ENCODE assay signal across 27 cellular contexts in the genomic region with DNA sequence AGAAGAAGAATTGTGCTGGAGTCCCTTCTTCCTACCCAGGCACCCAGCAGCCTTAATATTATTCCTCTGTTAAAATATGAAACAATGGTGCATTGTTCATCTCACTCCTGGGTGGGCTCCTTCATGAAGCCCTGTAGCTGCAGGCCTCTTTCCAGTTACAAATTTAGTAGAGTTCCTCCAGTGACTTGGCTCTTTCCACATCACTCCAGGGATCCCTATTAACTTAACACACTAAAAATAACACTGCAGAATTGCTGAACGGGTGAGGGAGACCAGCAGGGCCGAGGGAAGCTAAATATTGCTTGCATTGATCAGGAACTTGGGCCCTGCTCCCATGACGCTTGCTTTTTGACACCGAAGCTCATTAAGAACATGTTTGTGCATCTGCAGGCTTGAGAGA.
"Had no signal": no experiment of that assay in that cellular context is flagged by ENCODE, and none has a peak within 500 bp of the region (broad histone marks: within the 10 kb centered on the region; RNA-seq: fewer than 3 reads in every experiment).

No MANE protein-coding gene starts in this region.

- H3K36me3 ChIP-seq: lower lobe of right lung, spleen, suprapubic skin, tibial artery, upper lobe of right lung had no signal

- H3K36me3 Mint-ChIP-seq: activated naive CD8-positive, alpha-beta T cell had no signal

- H3K27ac ChIP-seq: foreskin keratinocyte, lower lobe of right lung, spleen, suprapubic skin, tibial artery, upper lobe of right lung had no signal

- H3K9me3 ChIP-seq: lower lobe of right lung, mucosa of descending colon, spleen, suprapubic skin, tibial artery, upper lobe of right lung had no signal

- ATAC-seq: left lobe of liver, lower lobe of right lung, mucosa of descending colon, upper lobe of right lung had no signal

- FAIRE-seq: endothelial cell of umbilical vein had no signal

- H3K4me3 Mint-ChIP-seq: activated naive CD8-positive, alpha-beta T cell; effector memory CD8-positive, alpha-beta T cell; nephron; T-helper 2 cell treated with Interferon-gamma antibody and Interleukin-4, amounts not matched to agents 5 μg/mL and 100 μg/mL, for 36 hours had no signal

- H3K4me3 ChIP-seq: lower lobe of right lung, mucosa of descending colon, spleen, suprapubic skin, tibial artery, upper lobe of right lung had no signal

- DNase-seq: activated CD4-positive, alpha-beta T cell treated with anti-CD3 and anti-CD28 coated beads for 4 hours; activated CD4-positive, alpha-beta T cell treated with anti-CD3 and anti-CD28 coated beads, Interleukin-2, amount 50 U/mL, for 48 hours; activated CD8-positive, alpha-beta memory T cell treated with anti-CD3 and anti-CD28 coated beads for 24 hours; activated effector memory CD4-positive, alpha-beta T cell treated with Interleukin-2 at 50 U/mL for 16 hours; activated naive CD4-positive, alpha-beta T cell treated with Interleukin-2 at 50 U/mL for 16 hours; anterior cingulate cortex; cerebellar nuclear complex; cortex of kidney; effector memory CD8-positive, alpha-beta T cell; kidney glomerular epithelial cell; lower lobe of right lung; mesenchymal stem cell; mucosa of descending colon; nucleus accumbens; right cardiac atrium; spleen; stimulated activated naive CD4-positive, alpha-beta T cell; T-helper 1 cell; tibial artery; upper lobe of right lung had no signal

- H3K9me3 Mint-ChIP-seq: effector memory CD8-positive, alpha-beta T cell; nephron; T-helper 2 cell treated with Interferon-gamma antibody and Interleukin-4, amounts not matched to agents 5 μg/mL and 100 μg/mL, for 36 hours had no signal

- H3K4me1 ChIP-seq: lower lobe of right lung, spleen, suprapubic skin, tibial artery, upper lobe of right lung had no signal

- H3K27ac Mint-ChIP-seq: activated naive CD8-positive, alpha-beta T cell; effector memory CD8-positive, alpha-beta T cell; T-helper 2 cell treated with Interferon-gamma antibody and Interleukin-4, amounts not matched to agents 5 μg/mL and 100 μg/mL, for 36 hours had no signal

- H3K27me3 ChIP-seq: spleen, suprapubic skin, tibial artery, upper lobe of right lung had no signal
